In the genomic region with DNA sequence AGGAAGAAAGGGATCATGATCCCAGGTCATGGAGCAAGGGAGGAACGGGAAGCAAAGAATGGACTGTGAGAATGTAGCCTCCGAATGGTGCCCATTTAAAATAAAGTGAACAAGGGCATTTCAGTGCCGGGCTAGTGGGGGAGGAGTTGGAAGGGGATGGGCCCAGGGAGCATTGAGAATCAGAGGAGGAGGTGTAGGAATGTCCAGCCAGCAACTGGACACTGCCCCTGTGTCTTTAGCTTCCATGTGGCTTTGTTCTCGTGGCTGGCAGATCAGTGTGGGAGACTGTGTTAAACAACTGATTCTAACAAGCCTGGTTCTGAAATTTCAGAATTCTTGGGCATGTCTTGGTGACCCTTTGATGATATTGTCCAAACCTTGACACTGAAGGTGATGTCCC, we compare ENCODE assay signal across 19 cellular contexts. TPM values are rescaled to one million over a fixed set of nuclear protein-coding genes. Genes with fewer than 3 reads are reported as not detected.
DNase-seq lines count a peak whose midpoint lies in the region; ATAC-seq, FAIRE-seq and TF ChIP-seq lines count a peak whose summit lies in the region.
"Had no signal": no experiment of that assay in that cellular context is flagged by ENCODE, and none has a peak within 500 bp of the region (broad histone marks: within the 10 kb centered on the region; RNA-seq: fewer than 3 reads in every experiment).

No MANE protein-coding gene starts in this region.

- H3K27ac ChIP-seq in HepG2 (ENCODE audit: extremely low read length, insufficient read depth, low read length), result no peak overlapping the region
- H3K27ac ChIP-seq in right lobe of liver, result no peak overlapping the region
- no peak overlapping the region for H3K27ac ChIP-seq in K562 (ENCODE audit: extremely low read depth, low read depth, low read length)
- H3K27ac ChIP-seq in uterus, result no peak overlapping the region
- no peak overlapping the region for H3K27ac ChIP-seq in mesenchymal stem cell (ENCODE audit: low read length, poor library complexity, severe bottlenecking)

- H3K4me1 ChIP-seq in HepG2 (ENCODE audit: insufficient read depth, low read length) (peaks cover 63% of the 10 kb centered on the region), right lobe of liver (peaks cover 0 to 43% (median 13%) of the 10 kb centered on the region in 4 donors), K562 (replicated peaks in 1 of 2; ENCODE audit: control insufficient read depth in 2 of 2, insufficient read depth in 2 of 2, low read length in 2 of 2) (peaks cover 4 to 13% of the 10 kb centered on the region in 2 experiments; a peak in 4 of 5 replicates), uterus (no peaks in the 10 kb centered on the region), mesenchymal stem cell (ENCODE audit: control insufficient read depth, insufficient read depth, low read depth, low read length) (peaks cover 3% of the 10 kb centered on the region)

- no peak for DNase-seq in HepG2 (ENCODE audit: low spot score)
- no peak for DNase-seq in right lobe of liver
- DNase-seq in K562 (ENCODE audit: extremely low read depth in 1 of 4, low spot score in 3 of 4), result no peak
- DNase-seq in naive thymus-derived CD8-positive, alpha-beta T cell, result no peak
- no peak for DNase-seq in uterus
- DNase-seq in SIG-M5 treated with dmso at 0.1 percent for 504 hours (lab: John Stamatoyannopoulos, UW; ENCODE audit: unreplicated experiment), result no peak
- DNase-seq in mesenchymal stem cell, result no peak
- no peak for DNase-seq in NCI-H510A (lab: John Stamatoyannopoulos, UW)
- DNase-seq: activated CD4-positive, alpha-beta T cell treated with anti-CD3 and anti-CD28 coated beads, Interleukin-2, amount 10 ng/mL, durations not matched to agents 7 days and 5 days; activated effector memory CD4-positive, alpha-beta T cell treated with Interleukin-2 at 50 U/mL for 16 hours; DMS 273 treated with DMSO at 0.1 percent for 48 hours; HCEC 1CT; Kasumi-1; kidney; NCI-H146; NCI-H510A treated with DMSO at 0.1 percent for 48 hours; Peyer's patch; stimulated activated naive CD4-positive, alpha-beta T cell treated with Interleukin-2 at 50 U/mL for 16 hours had no signal

- peaks cover 0 to 2% (median 2%) of the 10 kb centered on the region in 3 donors for H3K36me3 Mint-ChIP-seq in naive thymus-derived CD8-positive, alpha-beta T cell

- TF ChIP-seq POLR2A in HepG2 (IDR thresholded peaks at IDR 0.05; ENCODE audit: insufficient read depth in 1 of 2, low read depth in 2 of 2, low read length in 2 of 2), result no peak
- no peak for TF ChIP-seq POLR2A in right lobe of liver (IDR thresholded peaks at IDR 0.05)
- TF ChIP-seq POLR2A in K562 (conservative IDR thresholded peaks at IDR 0.05), result no peak
- no peak for TF ChIP-seq POLR2A in uterus (IDR thresholded peaks at IDR 0.05)

- no peak overlapping the region for H4K91ac ChIP-seq in mesenchymal stem cell (ENCODE audit: low read length)

- H3K79me2 ChIP-seq in HepG2 (ENCODE audit: insufficient read depth, low read length) (peaks cover 29% of the 10 kb centered on the region), K562 (ENCODE audit: control insufficient read depth, insufficient read depth, low read length) (peaks cover 28% of the 10 kb centered on the region)

- no peak overlapping the region for H2BK15ac ChIP-seq in mesenchymal stem cell (ENCODE audit: low read depth, poor library complexity, severe bottlenecking)

- peak overlapping the region in 9 of 10 donors; percentile 20 to 81 (median 57) for H3K4me3 Mint-ChIP-seq in naive thymus-derived CD8-positive, alpha-beta T cell

- POLR2A ChIA-PET in HepG2 (lab: Yijun Ruan, JAX), result interaction anchor here (0.6 kb wide), 1 partner anchor 184 kb away, joined by 3 read pairs; no protein-coding TSS in a partner anchor
- POLR2A ChIA-PET in K562 (lab: Yijun Ruan, JAX), result no interaction called here
- POLR2A ChIA-PET in naive thymus-derived CD8-positive, alpha-beta T cell (lab: Charles Lee), result interaction anchor here (0.6 kb wide), 1 partner anchor 184 kb away, joined by 3 read pairs; a partner anchor contains a TSS

- no peak overlapping the region for H3K4ac ChIP-seq in mesenchymal stem cell (ENCODE audit: low read depth in 1 of 2, low read length in 2 of 2)

- no peak overlapping the region for H3K23ac ChIP-seq in mesenchymal stem cell (ENCODE audit: low read length in 2 of 2)

- H2AFZ ChIP-seq in HepG2 (ENCODE audit: low read length) (no peak overlapping the region), K562 (ENCODE audit: low read depth, low read length) (peak overlapping the region; percentile 66), mesenchymal stem cell (ENCODE audit: low read depth, low read length) (no peak overlapping the region)

- intact Hi-C loops in HepG2 (cut with micrococcal nuclease; ENCODE audit: unreplicated experiment), result no loop called here
- intact Hi-C loops in right lobe of liver (cut with DNase I), result no loop called here
- intact Hi-C loops in K562 (cut with micrococcal nuclease), result no loop called here
- intact Hi-C loops in uterus (cut with DNase I; ENCODE audit: low total_unique reads), result loop anchor here (10.0 kb wide), 2 partner anchors 80 to 180 kb away; a partner anchor contains a TSS

- H3K36me3 ChIP-seq in HepG2 (replicated peaks in 1 of 2; ENCODE audit: control insufficient read depth in 1 of 2, insufficient read depth in 2 of 2, low read length in 2 of 2) (no peaks in the 10 kb centered on the region; a peak in 1 of 5 replicates), right lobe of liver (peaks cover 0 to 2% (median 0%) of the 10 kb centered on the region in 4 donors), K562 (ENCODE audit: control insufficient read depth, insufficient read depth, low read length) (no peaks in the 10 kb centered on the region), uterus (no peaks in the 10 kb centered on the region), mesenchymal stem cell (ENCODE audit: control insufficient read depth in 1 of 2, insufficient read depth in 2 of 2, low read depth in 1 of 2, low read length in 2 of 2) (peaks cover 0 to 3% of the 10 kb centered on the region in 2 experiments)
- H3K36me3 ChIP-seq: gastroesophageal sphincter had no signal

- TF ChIP-seq RAD21 in HepG2 (CRISPR knock-in tag; IDR thresholded peaks at IDR 0.05) (no peak), K562 (CRISPR knock-in tag; conservative IDR thresholded peaks at IDR 0.05 in 1 of 2, IDR thresholded peaks at IDR 0.05 in 1 of 2) (no peak)

- in situ Hi-C loops in HepG2 (cut with HindIII; ENCODE audit: extremely low pct_ligation_motif_present, low pct_unique_long_range_greater_than_20kb) (loop anchor here (10.0 kb wide), 1 partner anchor 50 kb away; no protein-coding TSS in a partner anchor), K562 (cut with MboI) (loop anchor here (5.0 kb wide), 1 partner anchor 77 kb away; no protein-coding TSS in a partner anchor)

- CTCF ChIA-PET in HepG2 (lab: Yijun Ruan, JAX; ENCODE audit: low intra/inter-chr PET ratio, low total read pairs), result no interaction called here
- CTCF ChIA-PET in K562 (lab: Yijun Ruan, JAX; ENCODE audit: low intra/inter-chr PET ratio), result no interaction called here

- no peak overlapping the region for H3K18ac ChIP-seq in mesenchymal stem cell (ENCODE audit: low read depth in 1 of 2, low read length in 2 of 2)

- H3K79me1 ChIP-seq in mesenchymal stem cell (replicated peaks; ENCODE audit: low read length, poor library complexity, severe bottlenecking), result peaks cover 2% of the 10 kb centered on the region

- no peak overlapping the region for H2BK12ac ChIP-seq in mesenchymal stem cell (ENCODE audit: low read length in 2 of 2)

- H2BK120ac ChIP-seq in mesenchymal stem cell (ENCODE audit: low read depth, low read length), result no peak overlapping the region

- TF ChIP-seq EP300 in HepG2 (IDR thresholded peaks at IDR 0.05; ENCODE audit: low read depth in 2 of 2, low read length in 2 of 2), result no peak
- no peak for TF ChIP-seq EP300 in HepG2 (CRISPR knock-in tag; IDR thresholded peaks at IDR 0.05; ENCODE audit: borderline replicate concordance)
- no peak for TF ChIP-seq EP300 in K562 (IDR thresholded peaks at IDR 0.05; ENCODE audit: low read length)

- H2BK5ac ChIP-seq in mesenchymal stem cell (ENCODE audit: low read depth, low read length, poor library complexity, severe bottlenecking), result no peak overlapping the region

- FAIRE-seq in HepG2 (lab: Jason Lieb, UNC) (no peak), K562 (lab: Jason Lieb, UNC) (no peak)
- FAIRE-seq: kidney had no signal

- H3K9me1 ChIP-seq in K562 (ENCODE audit: control insufficient read depth, insufficient read depth, low read length), result no peaks in the 10 kb centered on the region

- no peak overlapping the region for H3K4me3 ChIP-seq in HepG2 (replicated peaks in 1 of 3; ENCODE audit: insufficient read depth in 1 of 3, low read depth in 2 of 3, low read length in 3 of 3)
- H3K4me3 ChIP-seq in right lobe of liver, result no peak overlapping the region
- no peak overlapping the region for H3K4me3 ChIP-seq in K562
- no peak overlapping the region for H3K4me3 ChIP-seq in uterus
- no peak overlapping the region for H3K4me3 ChIP-seq in mesenchymal stem cell (ENCODE audit: insufficient read depth in 1 of 2, low read depth in 1 of 2, low read length in 2 of 2)
- H3K4me3 ChIP-seq: gastroesophageal sphincter, Peyer's patch had no signal

- H3K14ac ChIP-seq in mesenchymal stem cell (ENCODE audit: low read length in 2 of 2), result no peak overlapping the region

- peaks cover 25% of the 10 kb centered on the region for H4K20me1 ChIP-seq in HepG2 (ENCODE audit: insufficient read depth, low read length)
- peaks cover 6% of the 10 kb centered on the region; the same call in 1 of the 2 replicates for H4K20me1 ChIP-seq in K562 (replicated peaks; ENCODE audit: control insufficient read depth, insufficient read depth, low read length)

- no peaks in the 10 kb centered on the region; a peak in 1 of 5 replicates for H3K27me3 ChIP-seq in HepG2 (ENCODE audit: control insufficient read depth in 1 of 2, insufficient read depth in 2 of 2, low read length in 2 of 2)
- no peaks in the 10 kb centered on the region for H3K27me3 ChIP-seq in right lobe of liver
- no peaks in the 10 kb centered on the region for H3K27me3 ChIP-seq in K562 (ENCODE audit: control insufficient read depth in 2 of 2, insufficient read depth in 2 of 2, low read length in 2 of 2)
- H3K27me3 ChIP-seq in uterus, result no peaks in the 10 kb centered on the region
- no peaks in the 10 kb centered on the region for H3K27me3 ChIP-seq in mesenchymal stem cell (ENCODE audit: control insufficient read depth in 1 of 2, insufficient read depth in 1 of 2, low read length in 2 of 2)
- H3K27me3 ChIP-seq: gastroesophageal sphincter, Peyer's patch had no signal

- H3K27ac Mint-ChIP-seq in naive thymus-derived CD8-positive, alpha-beta T cell, result peak overlapping the region in 8 of 10 donors; percentile 9 to 79 (median 63)

- peaks cover 8 to 29% (median 21%) of the 10 kb centered on the region in 4 donors for H3K4me1 Mint-ChIP-seq in naive thymus-derived CD8-positive, alpha-beta T cell

- no peak overlapping the region for H4K8ac ChIP-seq in mesenchymal stem cell (ENCODE audit: low read length)

- H3K9me3 ChIP-seq in HepG2 (ENCODE audit: low read length) (no peaks in the 10 kb centered on the region), right lobe of liver (no peaks in the 10 kb centered on the region), K562 (replicated peaks; ENCODE audit: control insufficient read depth, insufficient read depth, low read depth, low read length) (no peaks in the 10 kb centered on the region), uterus (no peaks in the 10 kb centered on the region), mesenchymal stem cell (ENCODE audit: control insufficient read depth, low read length) (no peaks in the 10 kb centered on the region)
- H3K9me3 ChIP-seq: gastroesophageal sphincter, Peyer's patch had no signal

- TF ChIP-seq CTCF in HepG2 (CRISPR knock-in tag; IDR thresholded peaks at IDR 0.05), result no peak
- no peak for TF ChIP-seq CTCF in right lobe of liver (IDR thresholded peaks at IDR 0.05)
- no peak for TF ChIP-seq CTCF in K562 (IDR thresholded peaks at IDR 0.05 in 2 of 3, conservative IDR thresholded peaks at IDR 0.05 in 1 of 3; ENCODE audit: insufficient read depth in 2 of 3, low read depth in 1 of 3, low read length in 3 of 3)
- TF ChIP-seq CTCF in uterus (IDR thresholded peaks at IDR 0.05), result no peak

- BruUV-seq in HepG2 (replicated peaks; lab: Mats Ljungman, UMichigan) (no TSS peak), K562 (replicated peaks; lab: Mats Ljungman, UMichigan) (no TSS peak)

- WGBS in HepG2 (ENCODE audit: low lambda C conversion rate), result 57% methylated on average over 4 of the region's 4 CpGs
- 67% methylated on average over 1 of the region's 4 CpGs for WGBS in right lobe of liver (ENCODE audit: insufficient coverage, low coverage, low lambda C conversion rate, missing lambda C conversion rate)
- WGBS in K562 (ENCODE audit: insufficient coverage, low coverage, missing lambda C conversion rate), result 80% methylated on average over 4 of the region's 4 CpGs
- WGBS in mesenchymal stem cell, result 93% methylated on average over 4 of the region's 4 CpGs

- no peaks in the 10 kb centered on the region for H3K9me3 Mint-ChIP-seq in naive thymus-derived CD8-positive, alpha-beta T cell
- H3K9me3 Mint-ChIP-seq: activated CD4-positive, alpha-beta T cell treated with anti-CD3 and anti-CD28 coated beads, Interleukin-2, amount 10 ng/mL, durations not matched to agents 7 days and 5 days had no signal

- peaks cover 0 to 1% (median 0%) of the 10 kb centered on the region in 5 donors for H3K27me3 Mint-ChIP-seq in naive thymus-derived CD8-positive, alpha-beta T cell

- no peak overlapping the region for H2AK5ac ChIP-seq in mesenchymal stem cell (ENCODE audit: low read length, severe bottlenecking)

- ATAC-seq in HepG2 (no peak), right lobe of liver (no peak), K562 (no peak)
- ATAC-seq in naive thymus-derived CD8-positive, alpha-beta T cell, result no peak
- ATAC-seq: gastroesophageal sphincter had no signal

- H3K4me2 ChIP-seq in HepG2 (ENCODE audit: low read depth, low read length) (peak overlapping the region; percentile 20), K562 (ENCODE audit: insufficient read depth, low read length) (no peak overlapping the region), mesenchymal stem cell (ENCODE audit: low read length, poor library complexity, severe bottlenecking) (no peak overlapping the region)

- H3K9ac ChIP-seq in HepG2 (ENCODE audit: insufficient read depth, low read depth, low read length), result no peak overlapping the region
- no peak overlapping the region for H3K9ac ChIP-seq in K562 (ENCODE audit: insufficient read depth in 1 of 2, low read depth in 2 of 2, low read length in 2 of 2)
- no peak overlapping the region for H3K9ac ChIP-seq in mesenchymal stem cell (ENCODE audit: low read length)

RNA-seq across cellular contexts. Expression of a gene that starts 1.4 kb away (rescaled TPM):
- total RNA-seq in HepG2 (2016; rRNA removed; fragmentation: Illumina TruSeq; extraction: Trizol) (12.6 and 19.8 TPM in 2 replicates), right lobe of liver (10 to 100 TPM; 30.6 to 47.7 (median 39.7) TPM), K562 (2014; rRNA removed) (3.1 and 3.9 TPM in 2 replicates), K562 (2014; rRNA removed; fragmentation: Illumina TruSeq; extraction: Trizol) (4.7 and 5.6 TPM in 2 replicates), K562 (2015; rRNA removed; fragmentation: Illumina TruSeq; extraction: Trizol) (4.0 and 4.1 TPM in 2 replicates), K562 (2021) (5.7 and 6.8 TPM in 2 replicates), uterus (10 to 100 TPM; 33.2 to 55.5 (median 51.8) TPM)
- total RNA-seq in HepG2 (2016; cell fraction: cytosol; rRNA removed; fragmentation: Illumina TruSeq; extraction: Trizol; ENCODE audit: low read depth), result 1.5 and 1.9 TPM in 2 replicates
- total RNA-seq in HepG2 (2016; cell fraction: insoluble cytoplasmic fraction; rRNA removed; fragmentation: Illumina TruSeq; extraction: Trizol), result 11.0 and 21.0 TPM in 2 replicates
- 6.1 and 6.2 TPM in 2 replicates for total RNA-seq in HepG2 (2016; cell fraction: membrane; rRNA removed; fragmentation: Illumina TruSeq; extraction: Trizol)
- 39.4 and 41.8 TPM in 2 replicates for total RNA-seq in HepG2 (2016; cell fraction: nucleus; rRNA removed; fragmentation: Illumina TruSeq; extraction: Trizol)
- polyA plus RNA-seq in HepG2 (2011; rRNA removed) (19.6 and 21.1 TPM in 2 replicates), K562 (2011; rRNA removed) (3.0 and 5.7 TPM in 2 replicates), K562 (2014; fragmentation: Illumina TruSeq; extraction: Trizol) (5.2 and 5.7 TPM in 2 replicates), K562 (2014; fragmentation: Nextera tagmentation; extraction: Ambion mirVana) (1 to 10 TPM; 1.2 to 1.4 TPM), K562 (2014; rRNA removed) (3.3 and 4.6 TPM in 2 replicates)
- 8.2 and 16.0 TPM in 2 replicates for polyA plus RNA-seq in HepG2 (2011; cell fraction: cytosol; rRNA removed)
- 22.3 and 24.0 TPM in 2 replicates for polyA plus RNA-seq in HepG2 (2011; cell fraction: nucleus; rRNA removed)
- polyA plus RNA-seq in HepG2 (2012), result 38.7 and 39.1 TPM in 2 replicates
- 1.5 and 1.6 TPM in 2 replicates for polyA plus RNA-seq in HepG2 (2016; cell fraction: cytosol; fragmentation: Illumina TruSeq; extraction: Trizol; ENCODE audit: low read depth)
- polyA plus RNA-seq in HepG2 (2016; cell fraction: insoluble cytoplasmic fraction; fragmentation: Illumina TruSeq; extraction: Trizol; ENCODE audit: low read depth), result 11.7 and 15.5 TPM in 2 replicates
- polyA plus RNA-seq in HepG2 (2016; cell fraction: membrane; fragmentation: Illumina TruSeq; extraction: Trizol; ENCODE audit: low read depth), result 4.1 and 4.3 TPM in 2 replicates
- polyA plus RNA-seq in HepG2 (2016; cell fraction: nucleus; fragmentation: Illumina TruSeq; extraction: Trizol; ENCODE audit: insufficient read depth, low read depth), result 43.3 and 45.1 TPM in 2 replicates
- polyA minus RNA-seq in HepG2 (2011; rRNA and poly(A)+ RNA removed; ENCODE audit: low replicate concordance), result 5.0 and 18.9 TPM in 2 replicates
- 22.4 and 27.3 TPM in 2 replicates for polyA minus RNA-seq in HepG2 (2011; cell fraction: cytosol; rRNA and poly(A)+ RNA removed)
- polyA minus RNA-seq in HepG2 (2011; cell fraction: nucleus; rRNA and poly(A)+ RNA removed), result 136 and 137 TPM in 2 replicates
- total RNA-seq in K562 (2011; cell fraction: chromatin; rRNA removed; ENCODE audit: low replicate concordance), result 8.8 and 28.5 TPM in 2 replicates
- total RNA-seq in K562 (2011; cell fraction: nucleolus; rRNA removed), result 7.7 and 10.9 TPM in 2 replicates
- 17.7 and 26.7 TPM in 2 replicates for total RNA-seq in K562 (2011; cell fraction: nucleoplasm; rRNA removed)
- polyA plus RNA-seq in K562 (2011; cell fraction: cytosol; rRNA removed), result 2.0 and 2.1 TPM in 2 replicates
- 4.6 and 5.2 TPM in 2 replicates for polyA plus RNA-seq in K562 (2011; cell fraction: nucleus; rRNA removed)
- 3.8 and 6.1 TPM in 2 replicates for polyA plus RNA-seq in K562 (2012)
- polyA minus RNA-seq in K562 (2011; rRNA and poly(A)+ RNA removed), result 8.0 and 10.5 TPM in 2 replicates
- 1.4 and 3.1 TPM in 2 replicates for polyA minus RNA-seq in K562 (2011; cell fraction: cytosol; rRNA and poly(A)+ RNA removed)
- polyA minus RNA-seq in K562 (2011; cell fraction: nucleus; rRNA and poly(A)+ RNA removed), result 11.6 and 13.6 TPM in 2 replicates
- total RNA-seq in naive thymus-derived CD8-positive, alpha-beta T cell, result 10 to 100 TPM; 46.8 to 47.9 TPM
- polyA plus RNA-seq in naive thymus-derived CD8-positive, alpha-beta T cell, result 1 to 10 TPM in 2 of 3 donors, under 1 TPM in 1; 0.77 to 4.4 (median 2.4) TPM
- 16.0 TPM for polyA plus RNA-seq in mesenchymal stem cell (2013, experiment 1 of 2)
- polyA plus RNA-seq in mesenchymal stem cell (2013, experiment 2 of 2), result 15.8 TPM
